Comparison of ENCODE assay signal across 28 cellular contexts in genomic region chr2:72032481-72033041, GRCh38.
DNase-seq lines count a peak whose midpoint lies in the region; ATAC-seq and TF ChIP-seq lines count a peak whose summit lies in the region.
"Had no signal": no experiment of that assay in that cellular context is flagged by ENCODE, and none has a peak within 500 bp of the region (broad histone marks: within the 10 kb centered on the region; RNA-seq: fewer than 3 reads in every experiment).

No MANE protein-coding gene starts in this region.

- H3K4me1 ChIP-seq in upper lobe of right lung (no peaks in the 10 kb centered on the region), psoas muscle (no peaks in the 10 kb centered on the region)
- H3K4me1 ChIP-seq: Peyer's patch had no signal

- H3K9me3 Mint-ChIP-seq in activated CD4-positive, alpha-beta T cell treated with anti-CD3 and anti-CD28 coated beads for 36 hours (ENCODE audit: low read depth) = no peaks in the 10 kb centered on the region
- H3K9me3 Mint-ChIP-seq: activated naive CD8-positive, alpha-beta T cell treated with anti-CD3 and anti-CD28 coated beads, Interleukin-2, amount 50 U/mL, for 24 hours; activated T-cell treated with anti-CD3 and anti-CD28 coated beads, Interleukin-2, amount 50 U/mL, for 72 hours; central memory CD8-positive, alpha-beta T cell had no signal

- WGBS in psoas muscle, 3 donors = 85 to 87% (median 87%) methylated on average over 13 of the region's 13 CpGs

- peak; percentile 24 for DNase-seq in activated CD8-positive, alpha-beta memory T cell treated with anti-CD3 and anti-CD28 coated beads for 24 hours
- no peak for DNase-seq in activated CD8-positive, alpha-beta memory T cell treated with anti-CD3 and anti-CD28 coated beads, Interleukin-2, amount 50 U/mL, for 4 hours
- peak; percentile 42 for DNase-seq in ecto neural progenitor cell (ENCODE audit: low spot score)
- peak; percentile 87 for DNase-seq in mesenteric fat pad (ENCODE audit: low spot score)
- peak; percentile 48 for DNase-seq in upper lobe of right lung
- DNase-seq in activated CD4-positive, alpha-beta T cell treated with anti-CD3 and anti-CD28 coated beads for 36 hours = no peak
- no peak for DNase-seq in activated effector memory CD4-positive, alpha-beta T cell treated with anti-CD3 and anti-CD28 coated beads, Interleukin-2, amount 50 U/mL, for 16 hours
- no peak for DNase-seq in psoas muscle
- DNase-seq: activated CD8-positive, alpha-beta memory T cell treated with anti-CD3 and anti-CD28 coated beads, Interleukin-2, amount 10 ng/mL, durations not matched to agents 7 days and 5 days; activated naive CD4-positive, alpha-beta T cell; activated naive CD8-positive, alpha-beta T cell treated with anti-CD3 and anti-CD28 coated beads, Interleukin-2, amount 50 U/mL, for 24 hours; activated T-cell treated with anti-CD3 and anti-CD28 coated beads, Interleukin-2, amount 50 U/mL, for 72 hours; COR-L47; DMS53; hypothalamus; Karpas-422; NCI-H1417 treated with DMSO at 0.1 percent for 48 hours; NCI-H2081 treated with DMSO at 0.1 percent for 48 hours; NCI-H345; NCI-H748 treated with DMSO at 0.1 percent for 48 hours; stimulated activated naive CD4-positive, alpha-beta T cell; T1000 had no signal

- POLR2A ChIA-PET in activated CD4-positive, alpha-beta T cell treated with anti-CD3 and anti-CD28 coated beads for 36 hours (lab: Charles Lee) = no interaction called here

- CTCF ChIA-PET in activated CD4-positive, alpha-beta T cell treated with anti-CD3 and anti-CD28 coated beads for 36 hours (lab: Charles Lee) = interaction anchor here (1.0 kb wide), 1 partner anchor 486 kb away, joined by 5 read pairs; no protein-coding TSS in a partner anchor

- no peaks in the 10 kb centered on the region for H3K27me3 ChIP-seq in upper lobe of right lung
- H3K27me3 ChIP-seq in psoas muscle (ENCODE audit: insufficient read depth in 3 of 3, low read length in 2 of 3) = no peaks in the 10 kb centered on the region
- H3K27me3 ChIP-seq: neutrophil, Peyer's patch had no signal

- no peaks in the 10 kb centered on the region for H3K9me3 ChIP-seq in upper lobe of right lung
- H3K9me3 ChIP-seq in psoas muscle = no peaks in the 10 kb centered on the region
- H3K9me3 ChIP-seq: neutrophil, Peyer's patch had no signal

- ATAC-seq in upper lobe of right lung (no peak), psoas muscle (no peak)
- no peak for ATAC-seq in activated CD4-positive, alpha-beta T cell treated with anti-CD3 and anti-CD28 coated beads for 36 hours
- ATAC-seq: activated CD8-positive, alpha-beta memory T cell treated with anti-CD3 and anti-CD28 coated beads, Interleukin-2, amount 10 ng/mL, durations not matched to agents 7 days and 5 days; activated naive CD8-positive, alpha-beta T cell treated with anti-CD3 and anti-CD28 coated beads, Interleukin-2, amount 50 U/mL, for 24 hours; activated T-cell treated with anti-CD3 and anti-CD28 coated beads, Interleukin-2, amount 50 U/mL, for 72 hours; HCT116; HepG2 had no signal

- H3K27ac ChIP-seq in upper lobe of right lung (no peak overlapping the region), psoas muscle (no peak overlapping the region)
- H3K27ac ChIP-seq: C4-2B, neutrophil, Peyer's patch had no signal

- no peak overlapping the region for H3K4me3 Mint-ChIP-seq in activated CD4-positive, alpha-beta T cell treated with anti-CD3 and anti-CD28 coated beads for 36 hours
- H3K4me3 Mint-ChIP-seq: activated CD8-positive, alpha-beta memory T cell treated with anti-CD3 and anti-CD28 coated beads, Interleukin-2, amount 10 ng/mL, durations not matched to agents 7 days and 5 days; activated naive CD8-positive, alpha-beta T cell treated with anti-CD3 and anti-CD28 coated beads, Interleukin-2, amount 50 U/mL, for 24 hours; activated T-cell treated with anti-CD3 and anti-CD28 coated beads, Interleukin-2, amount 50 U/mL, for 72 hours; central memory CD8-positive, alpha-beta T cell had no signal

- TF ChIP-seq CTCF in upper lobe of right lung (IDR thresholded peaks at IDR 0.05) (no peak), psoas muscle (IDR thresholded peaks at IDR 0.05) (no peak)

- H3K27ac Mint-ChIP-seq in activated CD4-positive, alpha-beta T cell treated with anti-CD3 and anti-CD28 coated beads for 36 hours = no peak overlapping the region
- H3K27ac Mint-ChIP-seq: activated CD8-positive, alpha-beta memory T cell treated with anti-CD3 and anti-CD28 coated beads, Interleukin-2, amount 10 ng/mL, durations not matched to agents 7 days and 5 days; activated naive CD8-positive, alpha-beta T cell treated with anti-CD3 and anti-CD28 coated beads, Interleukin-2, amount 50 U/mL, for 24 hours; activated T-cell treated with anti-CD3 and anti-CD28 coated beads, Interleukin-2, amount 50 U/mL, for 72 hours had no signal

- no peak overlapping the region for H3K4me3 ChIP-seq in upper lobe of right lung
- H3K4me3 ChIP-seq in psoas muscle = no peak overlapping the region
- H3K4me3 ChIP-seq: Peyer's patch had no signal

- no peaks in the 10 kb centered on the region for H3K4me1 Mint-ChIP-seq in activated CD4-positive, alpha-beta T cell treated with anti-CD3 and anti-CD28 coated beads for 36 hours
- H3K4me1 Mint-ChIP-seq: activated CD8-positive, alpha-beta memory T cell treated with anti-CD3 and anti-CD28 coated beads, Interleukin-2, amount 10 ng/mL, durations not matched to agents 7 days and 5 days; activated naive CD8-positive, alpha-beta T cell treated with anti-CD3 and anti-CD28 coated beads, Interleukin-2, amount 50 U/mL, for 24 hours; central memory CD8-positive, alpha-beta T cell had no signal

- no peaks in the 10 kb centered on the region for H3K36me3 Mint-ChIP-seq in activated CD4-positive, alpha-beta T cell treated with anti-CD3 and anti-CD28 coated beads for 36 hours (ENCODE audit: low read depth)
- H3K36me3 Mint-ChIP-seq: activated CD8-positive, alpha-beta memory T cell treated with anti-CD3 and anti-CD28 coated beads, Interleukin-2, amount 10 ng/mL, durations not matched to agents 7 days and 5 days had no signal

- intact Hi-C loops in upper lobe of right lung (cut with DNase I) (no loop called here), psoas muscle (cut with DNase I) (no loop called here)
- intact Hi-C loops in activated CD4-positive, alpha-beta T cell treated with anti-CD3 and anti-CD28 coated beads for 36 hours (cut with DNase I, micrococcal nuclease) = no loop called here

- no peaks in the 10 kb centered on the region for H3K36me3 ChIP-seq in upper lobe of right lung
- no peaks in the 10 kb centered on the region for H3K36me3 ChIP-seq in psoas muscle (ENCODE audit: insufficient read depth in 1 of 2, low read depth in 1 of 2)
- H3K36me3 ChIP-seq: neutrophil, Peyer's patch had no signal

- no peaks in the 10 kb centered on the region for H3K27me3 Mint-ChIP-seq in activated CD4-positive, alpha-beta T cell treated with anti-CD3 and anti-CD28 coated beads for 36 hours
- H3K27me3 Mint-ChIP-seq: activated CD8-positive, alpha-beta memory T cell treated with anti-CD3 and anti-CD28 coated beads, Interleukin-2, amount 10 ng/mL, durations not matched to agents 7 days and 5 days; activated naive CD8-positive, alpha-beta T cell treated with anti-CD3 and anti-CD28 coated beads, Interleukin-2, amount 50 U/mL, for 24 hours had no signal

Comparison
In these comparisons a context has a peak if more than half of its experiments do, and no peak if none do; other contexts are left out.
1. DNase-seq: peak in activated CD8-positive, alpha-beta memory T cell treated with anti-CD3 and anti-CD28 coated beads for 24 hours (single experiment), ecto neural progenitor cell (single experiment), mesenteric fat pad (single experiment) and upper lobe of right lung (single experiment); none in activated CD8-positive, alpha-beta memory T cell treated with anti-CD3 and anti-CD28 coated beads, Interleukin-2, amount 50 U/mL, for 4 hours (single experiment), activated CD4-positive, alpha-beta T cell treated with anti-CD3 and anti-CD28 coated beads for 36 hours (single experiment), activated effector memory CD4-positive, alpha-beta T cell treated with anti-CD3 and anti-CD28 coated beads, Interleukin-2, amount 50 U/mL, for 16 hours (single experiment) and psoas muscle (0 of 2).